Comparison of ENCODE assay signal across 26 cellular contexts in genomic region chr5:21774281-21774680, GRCh38.
"Had no signal": no experiment of that assay in that cellular context is flagged by ENCODE, and none has a peak within 500 bp of the region (broad histone marks: within the 10 kb centered on the region; RNA-seq: fewer than 3 reads in every experiment).

No MANE protein-coding gene starts in this region.

- H3K36me3 ChIP-seq: cardiac muscle cell, MG63, SJSA1 had no signal

- ATAC-seq: activated CD4-positive, CD25-positive, alpha-beta regulatory T cell treated with anti-CD3 and anti-CD28 coated beads, Interleukin-2, amount 50 U/mL, for 24 hours; activated naive CD8-positive, alpha-beta T cell treated with anti-CD3 and anti-CD28 coated beads, Interleukin-2, amount 50 U/mL, for 24 hours; activated T-cell treated with anti-CD3 and anti-CD28 coated beads, Interleukin-2, amount 50 U/mL, for 4 hours; K562; WTC11 had no signal

- H3K9me3 ChIP-seq: MG63, SJSA1, SK-N-SH had no signal

- H3K4me2 ChIP-seq: SK-N-SH had no signal

- H3K27ac ChIP-seq: cardiac muscle cell, SJSA1 had no signal

- H3K9ac ChIP-seq: SK-N-SH had no signal

- H3K4me3 ChIP-seq: cardiac muscle cell, K562, MG63, SJSA1 had no signal

- DNase-seq: activated CD4-positive, alpha-beta memory T cell treated with anti-CD3 and anti-CD28 coated beads for 36 hours; activated CD4-positive, alpha-beta T cell treated with anti-CD3 and anti-CD28 coated beads for 4 hours; activated CD4-positive, alpha-beta T cell treated with anti-CD3 and anti-CD28 coated beads, Interleukin-2, amount 50 U/mL, for 1 hour; activated CD8-positive, alpha-beta memory T cell treated with anti-CD3 and anti-CD28 coated beads, Interleukin-2, amount 50 U/mL, for 4 hours; activated naive CD4-positive, alpha-beta T cell treated with anti-CD3 and anti-CD28 coated beads, Interleukin-2, amount 10 ng/mL, durations not matched to agents 7 days and 5 days; activated naive CD8-positive, alpha-beta T cell treated with anti-CD3 and anti-CD28 coated beads, Interleukin-2, amount 50 U/mL, for 24 hours; activated T-cell treated with anti-CD3 and anti-CD28 coated beads for 4 hours; activated T-cell treated with anti-CD3 and anti-CD28 coated beads, Interleukin-2, amount 50 U/mL, for 4 hours; anterior cingulate cortex; MG63; NCI-H1048; NCI-H1436; NCI-H1694; NCI-H1930; NCI-H2081 treated with DMSO at 0.1 percent for 48 hours; NCI-H524; NCI-H748 treated with DMSO at 0.1 percent for 48 hours; NK-92 treated with Interleukin-12 subunit alpha and Interleukin-12 subunit beta, amount 100 ng/mL, for 24 hours; SHP77 treated with DMSO at 0.1 percent for 48 hours; SK-N-SH had no signal

- FAIRE-seq: K562, TTC549 had no signal

- H3K4me1 ChIP-seq: SJSA1 had no signal

- H3K27me3 ChIP-seq: cardiac muscle cell, MG63, SJSA1 had no signal

- H3K9me2 ChIP-seq: SK-N-SH had no signal
